In genomic region chr4:77959566-77960338, GRCh38 we compare ENCODE assay signal across 9 cellular contexts.
DNase-seq lines count a peak whose midpoint lies in the region; ATAC-seq, FAIRE-seq and TF ChIP-seq lines count a peak whose summit lies in the region.
"Had no signal": no experiment of that assay in that cellular context is flagged by ENCODE, and none has a peak within 500 bp of the region (broad histone marks: within the 10 kb centered on the region; RNA-seq: fewer than 3 reads in every experiment).

No MANE protein-coding gene starts in this region.

- H3K9me3 ChIP-seq in liver (ENCODE audit: control insufficient read depth in 4 of 4, low read length in 3 of 4): no peaks in the 10 kb centered on the region

- H3K27me3 ChIP-seq in bronchial epithelial cell (ENCODE audit: control insufficient read depth, insufficient read depth, low read length): no peaks in the 10 kb centered on the region
- no peaks in the 10 kb centered on the region for H3K27me3 ChIP-seq in liver (ENCODE audit: control insufficient read depth in 4 of 4, insufficient read depth in 4 of 4, low read length in 3 of 4)

- no peak overlapping the region for H3K4me3 ChIP-seq in bronchial epithelial cell (ENCODE audit: low read depth, low read length)
- H3K4me3 ChIP-seq in liver (ENCODE audit: low read depth in 1 of 3, low read length in 3 of 3): no peak overlapping the region

- no peaks in the 10 kb centered on the region for H3K36me3 ChIP-seq in bronchial epithelial cell (ENCODE audit: control insufficient read depth, insufficient read depth, low read length)
- no peaks in the 10 kb centered on the region for H3K36me3 ChIP-seq in liver (ENCODE audit: control insufficient read depth in 4 of 4, insufficient read depth in 3 of 4, low read depth in 1 of 4, low read length in 3 of 4)

- no peak overlapping the region for H3K9ac ChIP-seq in liver (ENCODE audit: low read depth in 1 of 2, low read length in 2 of 2)

- peak; percentile 73 for ATAC-seq in HG02943 (IDR thresholded peaks at IDR 0.05; ENCODE audit: low read depth, unreplicated experiment)
- ATAC-seq in HG03565 (IDR thresholded peaks at IDR 0.05; ENCODE audit: unreplicated experiment): no peak
- no peak for ATAC-seq in GM19324 (IDR thresholded peaks at IDR 0.05; ENCODE audit: low FRiP score, unreplicated experiment)
- ATAC-seq: T-cell had no signal

- TF ChIP-seq RAD21 in liver (IDR thresholded peaks at IDR 0.05): peak; percentile 83 to 84

- DNase-seq in DMS114 treated with DMSO at 0.1 percent for 48 hours (lab: John Stamatoyannopoulos, UW; ENCODE audit: unreplicated experiment) (peak; percentile 19), NCI-H69 (lab: John Stamatoyannopoulos, UW) (peak; percentile 76), bronchial epithelial cell (ENCODE audit: low read depth) (peak; percentile 59), mesenteric fat pad (ENCODE audit: low spot score) (no peak)

- no peaks in the 10 kb centered on the region for H3K4me1 ChIP-seq in liver (ENCODE audit: control insufficient read depth in 4 of 4, insufficient read depth in 4 of 4, low read length in 3 of 4)

- TF ChIP-seq CTCF in bronchial epithelial cell (IDR thresholded peaks at IDR 0.05; ENCODE audit: insufficient read depth, low read length, severe bottlenecking) (peak; percentile 49), liver (IDR thresholded peaks at IDR 0.05; ENCODE audit: low read depth, low read length, missing input control) (peak; percentile 57)

- no peak for FAIRE-seq in bronchial epithelial cell (lab: Jason Lieb, UNC)

- 53% methylated on average over 6 of the region's 6 CpGs for WGBS in liver

- no peak overlapping the region for H3K27ac ChIP-seq in liver (ENCODE audit: low read depth in 1 of 2, low read length in 2 of 2)

TF ChIP-seq in liver, 16 proteins besides CTCF, POLR2A, EP300 and RAD21:
- TF ChIP-seq YY1 (IDR thresholded peaks at IDR 0.05) (no peak), TAF1 (conservative IDR thresholded peaks at IDR 0.05) (no peak), MAX (IDR thresholded peaks at IDR 0.05) (no peak), ZBTB33 (IDR thresholded peaks at IDR 0.05) (no peak), REST (IDR thresholded peaks at IDR 0.05) (no peak), EGR1 (IDR thresholded peaks at IDR 0.05; ENCODE audit: low read depth in 2 of 2) (no peak), ATF3 (IDR thresholded peaks at IDR 0.05) (no peak), HNF4A (conservative IDR thresholded peaks at IDR 0.05) (no peak), NR2F2 (IDR thresholded peaks at IDR 0.05) (no peak), SP1 (IDR thresholded peaks at IDR 0.05) (no peak), GABPA (IDR thresholded peaks at IDR 0.05 in 1 of 2, conservative IDR thresholded peaks at IDR 0.05 in 1 of 2) (no peak), FOXA2 (IDR thresholded peaks at IDR 0.05) (no peak), FOXA1 (IDR thresholded peaks at IDR 0.05) (no peak), HNF4G (IDR thresholded peaks at IDR 0.05) (no peak), RXRA (IDR thresholded peaks at IDR 0.05) (no peak), JUND (IDR thresholded peaks at IDR 0.05) (no peak)
